Comparison of ENCODE assay signal across 36 cellular contexts in the genomic region with DNA sequence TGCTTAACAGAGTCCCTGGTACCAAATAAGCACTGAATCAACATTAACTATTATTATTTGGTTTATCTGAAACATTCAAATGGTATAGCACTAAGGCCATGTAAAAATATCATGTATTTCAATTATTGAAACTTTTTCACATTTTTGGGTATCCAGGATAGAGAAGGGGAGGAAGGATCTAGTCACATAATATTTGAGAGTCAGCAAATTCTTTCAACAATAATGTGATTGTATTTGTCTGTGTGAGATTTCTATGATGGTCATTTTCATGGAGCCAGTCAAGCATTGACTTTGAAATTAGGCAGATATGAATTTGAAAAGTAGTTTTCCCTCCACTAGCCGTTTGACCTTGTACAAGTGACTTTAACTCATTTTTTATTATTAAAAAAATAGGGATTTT.
DNase-seq lines count a peak whose midpoint lies in the region; ATAC-seq, FAIRE-seq and TF ChIP-seq lines count a peak whose summit lies in the region.
"Had no signal": no experiment of that assay in that cellular context is flagged by ENCODE, and none has a peak within 500 bp of the region (broad histone marks: within the 10 kb centered on the region; RNA-seq: fewer than 3 reads in every experiment).

No MANE protein-coding gene starts in this region.

- H2BK5ac ChIP-seq in IMR-90 (ENCODE audit: low read depth, low read length, poor library complexity, severe bottlenecking): no peak overlapping the region

- no peak overlapping the region for H2AK5ac ChIP-seq in IMR-90 (ENCODE audit: low read depth, low read length)

- BruUV-seq in HepG2 (replicated peaks; lab: Mats Ljungman, UMichigan) (no TSS peak), IMR-90 (replicated peaks; lab: Mats Ljungman, UMichigan) (no TSS peak), K562 (replicated peaks; lab: Mats Ljungman, UMichigan) (no TSS peak)

- no peak overlapping the region for H3K27ac Mint-ChIP-seq in activated T-helper 1 cell treated with anti-CD3 and anti-CD28 coated beads, Interleukin-12 subunit alpha, Interleukin-12 subunit beta, Interleukin-2, Interleukin-4 antibody, amounts not matched to agents 30 ng/mL and 10 ng/mL and 1 ng/mL, durations not matched to agents 14 hours and 24 hours and 36 hours
- H3K27ac Mint-ChIP-seq: B cell; CD14-positive monocyte; CD4-positive, alpha-beta T cell; CD4-positive, CD25-positive, alpha-beta regulatory T cell; CD8-positive, alpha-beta memory T cell; CD8-positive, alpha-beta T cell had no signal

- H3K4me3 Mint-ChIP-seq in activated T-helper 1 cell treated with anti-CD3 and anti-CD28 coated beads, Interleukin-12 subunit alpha, Interleukin-12 subunit beta, Interleukin-2, Interleukin-4 antibody, amounts not matched to agents 30 ng/mL and 10 ng/mL and 1 ng/mL, durations not matched to agents 14 hours and 24 hours and 36 hours: no peak overlapping the region
- H3K4me3 Mint-ChIP-seq: B cell; CD14-positive monocyte; CD4-positive, alpha-beta memory T cell; CD4-positive, alpha-beta T cell; CD4-positive, CD25-positive, alpha-beta regulatory T cell; CD8-positive, alpha-beta memory T cell; CD8-positive, alpha-beta T cell had no signal

- H4K8ac ChIP-seq in IMR-90 (ENCODE audit: low read depth in 2 of 2, low read length in 2 of 2): no peak overlapping the region

- H3K56ac ChIP-seq in IMR-90 (ENCODE audit: extremely low read depth, insufficient read depth, low read length): no peak overlapping the region

- intact Hi-C loops in HepG2 (cut with micrococcal nuclease; ENCODE audit: unreplicated experiment): no loop called here
- intact Hi-C loops in right lobe of liver (cut with DNase I): no loop called here
- intact Hi-C loops in IMR-90 (cut with micrococcal nuclease): no loop called here
- intact Hi-C loops in K562 (cut with micrococcal nuclease): no loop called here
- intact Hi-C loops in activated T-helper 1 cell treated with anti-CD3 and anti-CD28 coated beads, Interleukin-12 subunit alpha, Interleukin-12 subunit beta, Interleukin-2, Interleukin-4 antibody, amounts not matched to agents 30 ng/mL and 10 ng/mL and 1 ng/mL, durations not matched to agents 14 hours and 24 hours and 36 hours (cut with micrococcal nuclease): no loop called here

- H2AK9ac ChIP-seq in IMR-90 (replicated peaks; ENCODE audit: low read depth, low read length, poor library complexity): no peak overlapping the region

- TF ChIP-seq RAD21 in HepG2 (CRISPR knock-in tag; IDR thresholded peaks at IDR 0.05) (no peak), A549 (conservative IDR thresholded peaks at IDR 0.05 in 1 of 2, IDR thresholded peaks at IDR 0.05 in 1 of 2) (no peak), IMR-90 (IDR thresholded peaks at IDR 0.05; ENCODE audit: low read length) (no peak), K562 (CRISPR knock-in tag; conservative IDR thresholded peaks at IDR 0.05 in 1 of 2, IDR thresholded peaks at IDR 0.05 in 1 of 2) (no peak)

- H4K91ac ChIP-seq in IMR-90 (ENCODE audit: insufficient read depth, low read depth, low read length): no peak overlapping the region

- H3K27me3 Mint-ChIP-seq in activated T-helper 1 cell treated with anti-CD3 and anti-CD28 coated beads, Interleukin-12 subunit alpha, Interleukin-12 subunit beta, Interleukin-2, Interleukin-4 antibody, amounts not matched to agents 30 ng/mL and 10 ng/mL and 1 ng/mL, durations not matched to agents 14 hours and 24 hours and 36 hours (ENCODE audit: insufficient read depth): peaks cover 2% of the 10 kb centered on the region
- H3K27me3 Mint-ChIP-seq: B cell; CD4-positive, CD25-positive, alpha-beta regulatory T cell; CD8-positive, alpha-beta memory T cell had no signal

- H2BK15ac ChIP-seq in IMR-90 (ENCODE audit: low read depth, low read length): no peak overlapping the region

- no peaks in the 10 kb centered on the region for H3K4me1 Mint-ChIP-seq in activated T-helper 1 cell treated with anti-CD3 and anti-CD28 coated beads, Interleukin-12 subunit alpha, Interleukin-12 subunit beta, Interleukin-2, Interleukin-4 antibody, amounts not matched to agents 30 ng/mL and 10 ng/mL and 1 ng/mL, durations not matched to agents 14 hours and 24 hours and 36 hours (ENCODE audit: low read depth)
- H3K4me1 Mint-ChIP-seq: B cell; CD14-positive monocyte; CD4-positive, alpha-beta memory T cell; CD4-positive, CD25-positive, alpha-beta regulatory T cell; CD8-positive, alpha-beta memory T cell had no signal

- no peaks in the 10 kb centered on the region for H4K20me1 ChIP-seq in HepG2 (ENCODE audit: insufficient read depth, low read length)
- H4K20me1 ChIP-seq in IMR-90 (ENCODE audit: insufficient read depth, low read length): no peaks in the 10 kb centered on the region
- no peaks in the 10 kb centered on the region for H4K20me1 ChIP-seq in K562 (replicated peaks; ENCODE audit: control insufficient read depth, insufficient read depth, low read length)
- H4K20me1 ChIP-seq: BLaER1; BLaER1 treated with 17β-estradiol and CSF1 and Interleukin-3, amounts not matched to agents 10 nM and 100 nM had no signal

- TF ChIP-seq POLR2A in HepG2 (IDR thresholded peaks at IDR 0.05; ENCODE audit: insufficient read depth in 1 of 2, low read depth in 2 of 2, low read length in 2 of 2) (no peak), right lobe of liver (IDR thresholded peaks at IDR 0.05) (no peak), A549 (IDR thresholded peaks at IDR 0.05; ENCODE audit: low read length) (no peak), IMR-90 (IDR thresholded peaks at IDR 0.05; ENCODE audit: low read depth, low read length) (no peak), K562 (conservative IDR thresholded peaks at IDR 0.05) (no peak)

- in situ Hi-C loops in HepG2 (cut with HindIII; ENCODE audit: extremely low pct_ligation_motif_present, low pct_unique_long_range_greater_than_20kb) (no loop called here), IMR-90 (cut with MboI; ENCODE audit: low sequenced_read_pairs) (no loop called here), K562 (cut with MboI) (no loop called here)

- H3K4me1 ChIP-seq in HepG2 (ENCODE audit: insufficient read depth, low read length) (no peaks in the 10 kb centered on the region), right lobe of liver (no peaks in the 10 kb centered on the region), A549 (no peaks in the 10 kb centered on the region), IMR-90 (ENCODE audit: control insufficient read depth, insufficient read depth, low read length) (no peaks in the 10 kb centered on the region), K562 (replicated peaks in 1 of 2; ENCODE audit: control insufficient read depth in 2 of 2, insufficient read depth in 2 of 2, low read length in 2 of 2) (no peaks in the 10 kb centered on the region)
- H3K4me1 ChIP-seq: BE2C; BLaER1; BLaER1 treated with 17β-estradiol and CSF1 and Interleukin-3, amounts not matched to agents 10 nM and 100 nM; Caco-2 had no signal

- no peaks in the 10 kb centered on the region for H3K79me1 ChIP-seq in IMR-90 (ENCODE audit: low read depth in 1 of 2, low read length in 2 of 2)

- no peak overlapping the region for H3K4me3 ChIP-seq in HepG2 (replicated peaks in 1 of 3; ENCODE audit: insufficient read depth in 1 of 3, low read depth in 2 of 3, low read length in 3 of 3)
- H3K4me3 ChIP-seq in right lobe of liver: no peak overlapping the region
- no peak overlapping the region for H3K4me3 ChIP-seq in A549
- no peak overlapping the region for H3K4me3 ChIP-seq in IMR-90 (ENCODE audit: insufficient read depth, low read depth, low read length)
- H3K4me3 ChIP-seq in K562: no peak overlapping the region
- H3K4me3 ChIP-seq: BLaER1; BLaER1 treated with 17β-estradiol and CSF1 and Interleukin-3, amounts not matched to agents 10 nM and 100 nM had no signal

- H4K5ac ChIP-seq in IMR-90 (ENCODE audit: low read depth, low read length): no peak overlapping the region

- DNase-seq in HepG2 (ENCODE audit: low spot score) (no peak), right lobe of liver (no peak), A549 (ENCODE audit: low read depth in 1 of 2, low spot score in 1 of 2) (no peak), IMR-90 (no peak), K562 (ENCODE audit: extremely low read depth in 1 of 4, low spot score in 3 of 4) (no peak), NCI-H69 (lab: John Stamatoyannopoulos, UW) (no peak), NCI-H524 (lab: John Stamatoyannopoulos, UW) (no peak)
- no peak for DNase-seq in activated T-helper 1 cell treated with anti-CD3 and anti-CD28 coated beads, Interleukin-12 subunit alpha, Interleukin-12 subunit beta, Interleukin-2, Interleukin-4 antibody, amounts not matched to agents 30 ng/mL and 10 ng/mL and 1 ng/mL, durations not matched to agents 14 hours and 24 hours and 36 hours (ENCODE audit: low spot score)
- DNase-seq: 8988T; ACHN; AML-193; BE2C; C1 segment of cervical spinal cord; Caco-2; Calu3; CD4-positive, alpha-beta memory T cell; CD4-positive, alpha-beta T cell; CD4-positive, CD25-positive, alpha-beta regulatory T cell; CD8-positive, alpha-beta memory T cell; CD8-positive, alpha-beta T cell; COR-L47; DMS 273 treated with DMSO at 0.1 percent for 48 hours; DMS153; DMS53; DMS79; DMS79 treated with DMSO at 0.1 percent for 48 hours; DND-41; EL had no signal

- H3K18ac ChIP-seq in IMR-90 (ENCODE audit: low read depth, low read length): no peak overlapping the region

- POLR2A ChIA-PET in HepG2 (lab: Yijun Ruan, JAX): no interaction called here
- POLR2A ChIA-PET in A549 (lab: Yijun Ruan, JAX): no interaction called here
- POLR2A ChIA-PET in IMR-90 (lab: Charles Lee; ENCODE audit: unreplicated experiment): no interaction called here
- POLR2A ChIA-PET in K562 (lab: Yijun Ruan, JAX): no interaction called here

- H2AFZ ChIP-seq in HepG2 (ENCODE audit: low read length) (no peak overlapping the region), IMR-90 (replicated peaks; ENCODE audit: low read length, poor library complexity) (no peak overlapping the region), K562 (ENCODE audit: low read depth, low read length) (no peak overlapping the region)

- H3K36me3 Mint-ChIP-seq in activated T-helper 1 cell treated with anti-CD3 and anti-CD28 coated beads, Interleukin-12 subunit alpha, Interleukin-12 subunit beta, Interleukin-2, Interleukin-4 antibody, amounts not matched to agents 30 ng/mL and 10 ng/mL and 1 ng/mL, durations not matched to agents 14 hours and 24 hours and 36 hours (ENCODE audit: low read depth): no peaks in the 10 kb centered on the region
- H3K36me3 Mint-ChIP-seq: CD14-positive monocyte; CD4-positive, alpha-beta memory T cell; CD4-positive, CD25-positive, alpha-beta regulatory T cell; CD8-positive, alpha-beta memory T cell; CD8-positive, alpha-beta T cell had no signal

- H3K4ac ChIP-seq in IMR-90 (ENCODE audit: low read depth, low read length): no peak overlapping the region

- dilution Hi-C loops in IMR-90 (cut with HindIII; ENCODE audit: low sequenced_read_pairs, unreplicated experiment): no loop called here

- FAIRE-seq in HepG2 (lab: Jason Lieb, UNC) (no peak), A549 (lab: Jason Lieb, UNC) (no peak), K562 (lab: Jason Lieb, UNC) (no peak)
- FAIRE-seq: A204.1, D721Med had no signal

- ATAC-seq in HepG2: no peak
- no peak for ATAC-seq in right lobe of liver
- no peak for ATAC-seq in A549
- no peak for ATAC-seq in IMR-90 (ENCODE audit: low read depth)
- no peak for ATAC-seq in K562
- ATAC-seq: CD8-positive, alpha-beta T cell had no signal

- no peak overlapping the region for H3K23ac ChIP-seq in IMR-90 (ENCODE audit: low read depth, low read length)

- H3K79me2 ChIP-seq in HepG2 (ENCODE audit: insufficient read depth, low read length) (no peaks in the 10 kb centered on the region), K562 (ENCODE audit: control insufficient read depth, insufficient read depth, low read length) (no peaks in the 10 kb centered on the region)

- H3K36me3 ChIP-seq in HepG2 (replicated peaks in 1 of 2; ENCODE audit: control insufficient read depth in 1 of 2, insufficient read depth in 2 of 2, low read length in 2 of 2) (no peaks in the 10 kb centered on the region), right lobe of liver (no peaks in the 10 kb centered on the region), IMR-90 (ENCODE audit: control insufficient read depth, insufficient read depth, low read length) (no peaks in the 10 kb centered on the region), K562 (ENCODE audit: control insufficient read depth, insufficient read depth, low read length) (no peaks in the 10 kb centered on the region)
- H3K36me3 ChIP-seq: BE2C; BLaER1; BLaER1 treated with 17β-estradiol and CSF1 and Interleukin-3, amounts not matched to agents 10 nM and 100 nM had no signal

- no peaks in the 10 kb centered on the region for H3K27me3 ChIP-seq in HepG2 (ENCODE audit: control insufficient read depth in 1 of 2, insufficient read depth in 2 of 2, low read length in 2 of 2)
- no peaks in the 10 kb centered on the region for H3K27me3 ChIP-seq in right lobe of liver
- no peaks in the 10 kb centered on the region; the same call in 1 of the 2 replicates for H3K27me3 ChIP-seq in IMR-90 (ENCODE audit: control insufficient read depth, insufficient read depth, low read length)
- no peaks in the 10 kb centered on the region for H3K27me3 ChIP-seq in K562 (ENCODE audit: control insufficient read depth in 2 of 2, insufficient read depth in 2 of 2, low read length in 2 of 2)
- H3K27me3 ChIP-seq: BE2C; BLaER1; BLaER1 treated with 17β-estradiol and CSF1 and Interleukin-3, amounts not matched to agents 10 nM and 100 nM had no signal

- CTCF ChIA-PET in HepG2 (lab: Yijun Ruan, JAX; ENCODE audit: low intra/inter-chr PET ratio, low total read pairs) (no interaction called here), A549 (lab: Yijun Ruan, JAX) (no interaction called here), IMR-90 (lab: Yijun Ruan, JAX) (no interaction called here), K562 (lab: Yijun Ruan, JAX; ENCODE audit: low intra/inter-chr PET ratio) (no interaction called here)

- H3K9me1 ChIP-seq in IMR-90 (ENCODE audit: insufficient read depth, low read length): no peaks in the 10 kb centered on the region
- no peaks in the 10 kb centered on the region for H3K9me1 ChIP-seq in K562 (ENCODE audit: control insufficient read depth, insufficient read depth, low read length)

- TF ChIP-seq EP300 in HepG2 (IDR thresholded peaks at IDR 0.05; ENCODE audit: low read depth in 2 of 2, low read length in 2 of 2) (no peak), HepG2 (CRISPR knock-in tag; IDR thresholded peaks at IDR 0.05; ENCODE audit: borderline replicate concordance) (no peak), A549 (IDR thresholded peaks at IDR 0.05) (no peak), K562 (IDR thresholded peaks at IDR 0.05; ENCODE audit: low read length) (no peak)

- 0% methylated on average over 1 of the region's 1 CpG for WGBS in HepG2 (ENCODE audit: low lambda C conversion rate)
- 7% methylated on average over 1 of the region's 1 CpG for whole genome bisulfite sequencing in right lobe of liver (ENCODE audit: insufficient coverage, low coverage, low lambda C conversion rate, missing lambda C conversion rate)
- WGBS in A549 (ENCODE audit: missing lambda C conversion rate): 5% methylated on average over 1 of the region's 1 CpG
- WGBS in IMR-90 (ENCODE audit: extremely low coverage in 2 of 2, insufficient read length in 1 of 2), 2 experiments: no CpG with 5 or more reads among the region's 1 CpG
- 0% methylated on average over 1 of the region's 1 CpG for WGBS in K562 (ENCODE audit: insufficient coverage, low coverage, missing lambda C conversion rate)

- no peak overlapping the region for H2BK120ac ChIP-seq in IMR-90 (ENCODE audit: low read depth, low read length)

- H2BK20ac ChIP-seq in IMR-90 (ENCODE audit: low read depth, low read length): no peak overlapping the region

- TF ChIP-seq CTCF in HepG2 (CRISPR knock-in tag; IDR thresholded peaks at IDR 0.05) (no peak), right lobe of liver (IDR thresholded peaks at IDR 0.05) (no peak), A549 (IDR thresholded peaks at IDR 0.05) (no peak), IMR-90 (conservative IDR thresholded peaks at IDR 0.05; ENCODE audit: low read depth, low read length) (no peak), K562 (IDR thresholded peaks at IDR 0.05 in 2 of 3, conservative IDR thresholded peaks at IDR 0.05 in 1 of 3; ENCODE audit: insufficient read depth in 2 of 3, low read depth in 1 of 3, low read length in 3 of 3) (no peak)

- no peaks in the 10 kb centered on the region for H3K9me3 Mint-ChIP-seq in activated T-helper 1 cell treated with anti-CD3 and anti-CD28 coated beads, Interleukin-12 subunit alpha, Interleukin-12 subunit beta, Interleukin-2, Interleukin-4 antibody, amounts not matched to agents 30 ng/mL and 10 ng/mL and 1 ng/mL, durations not matched to agents 14 hours and 24 hours and 36 hours
- H3K9me3 Mint-ChIP-seq: CD4-positive, alpha-beta memory T cell; CD4-positive, alpha-beta T cell; CD8-positive, alpha-beta T cell had no signal

- no peak overlapping the region for H3K14ac ChIP-seq in IMR-90 (replicated peaks; ENCODE audit: low read depth, low read length)

- H3K9me3 ChIP-seq in HepG2 (ENCODE audit: low read length) (no peaks in the 10 kb centered on the region), right lobe of liver (no peaks in the 10 kb centered on the region), A549 (no peaks in the 10 kb centered on the region), IMR-90 (ENCODE audit: control insufficient read depth, insufficient read depth, low read length) (no peaks in the 10 kb centered on the region), K562 (replicated peaks; ENCODE audit: control insufficient read depth, insufficient read depth, low read depth, low read length) (no peaks in the 10 kb centered on the region)
- H3K9me3 ChIP-seq: BE2C; BLaER1; BLaER1 treated with 17β-estradiol and CSF1 and Interleukin-3, amounts not matched to agents 10 nM and 100 nM; Caco-2 had no signal

- no peak overlapping the region for H3K27ac ChIP-seq in HepG2 (ENCODE audit: extremely low read length, insufficient read depth, low read length)
- H3K27ac ChIP-seq in right lobe of liver: no peak overlapping the region
- H3K27ac ChIP-seq in A549: no peak overlapping the region
- no peak overlapping the region for H3K27ac ChIP-seq in IMR-90 (ENCODE audit: insufficient read depth, low read length)
- no peak overlapping the region for H3K27ac ChIP-seq in K562 (ENCODE audit: extremely low read depth, low read depth, low read length)
- H3K27ac ChIP-seq: 22Rv1; BLaER1; BLaER1 treated with 17β-estradiol and CSF1 and Interleukin-3, amounts not matched to agents 10 nM and 100 nM; C4-2B had no signal

- H3K9ac ChIP-seq in HepG2 (ENCODE audit: insufficient read depth, low read depth, low read length): no peak overlapping the region
- H3K9ac ChIP-seq in IMR-90 (ENCODE audit: low read depth, low read length): no peak overlapping the region
- no peak overlapping the region for H3K9ac ChIP-seq in K562 (ENCODE audit: insufficient read depth in 1 of 2, low read depth in 2 of 2, low read length in 2 of 2)
- H3K9ac ChIP-seq: BLaER1; BLaER1 treated with 17β-estradiol and CSF1 and Interleukin-3, amounts not matched to agents 10 nM and 100 nM had no signal

- H3K4me2 ChIP-seq in HepG2 (ENCODE audit: low read depth, low read length) (no peak overlapping the region), A549 (no peak overlapping the region), IMR-90 (ENCODE audit: low read depth, low read length) (no peak overlapping the region), K562 (ENCODE audit: insufficient read depth, low read length) (no peak overlapping the region)
- H3K4me2 ChIP-seq: BLaER1; BLaER1 treated with 17β-estradiol and CSF1 and Interleukin-3, amounts not matched to agents 10 nM and 100 nM had no signal

Comparison
In these comparisons a context has a peak if more than half of its experiments do, and no peak if none do; other contexts are left out.
1. Of the 241 proteins assayed by ChIP-seq in both HepG2 and K562: peak only in HepG2: MAFK; only in K562: MAFG; in both: MAFF; in neither: 238.